1 cellular context compared by ENCODE assay signal in genomic region chr9:95365766-95366165, GRCh38.
TF ChIP-seq lines count a peak whose summit lies in the region.

No MANE protein-coding gene starts in this region.

TF ChIP-seq in K562, 482 proteins besides CTCF, POLR2A, EP300 and RAD21 (continued from another document):
- TF ChIP-seq SMARCC2 (IDR thresholded peaks at IDR 0.05; ENCODE audit: low read depth) (no peak), DPF2 (IDR thresholded peaks at IDR 0.05) (no peak), MYNN (IDR thresholded peaks at IDR 0.05) (no peak), MYNN (CRISPR knock-in tag; IDR thresholded peaks at IDR 0.05) (no peak), POU5F1 (IDR thresholded peaks at IDR 0.05; ENCODE audit: borderline replicate concordance, low read depth, low read length, partially characterized antibody) (no peak), USF2 (CRISPR knock-in tag; IDR thresholded peaks at IDR 0.05) (peak; percentile 23; the same call in 1 of the 2 replicates), TCF15 (CRISPR knock-in tag; IDR thresholded peaks at IDR 0.05) (no peak), MGA (IDR thresholded peaks at IDR 0.05) (peak; percentile 85), ZNF232 (CRISPR knock-in tag; IDR thresholded peaks at IDR 0.05) (no peak), LEF1 (IDR thresholded peaks at IDR 0.05) (no peak), NBN (IDR thresholded peaks at IDR 0.05; ENCODE audit: low read depth) (no peak), ARID2 (IDR thresholded peaks at IDR 0.05) (no peak), L3MBTL2 (IDR thresholded peaks at IDR 0.05) (peak; percentile 44), PML (IDR thresholded peaks at IDR 0.05; ENCODE audit: low read length) (no peak), ZBTB8A (IDR thresholded peaks at IDR 0.05; ENCODE audit: partially characterized antibody) (no peak), CHD1 (IDR thresholded peaks at IDR 0.05; ENCODE audit: low read length) (no peak), CLOCK (CRISPR knock-in tag; IDR thresholded peaks at IDR 0.05; ENCODE audit: borderline replicate concordance) (no peak), MEIS2 (IDR thresholded peaks at IDR 0.05; ENCODE audit: partially characterized antibody) (no peak), NFE2 (IDR thresholded peaks at IDR 0.05; ENCODE audit: low read depth) (no peak), SRF (CRISPR knock-in tag; IDR thresholded peaks at IDR 0.05) (no peak)
